In the genomic region with DNA sequence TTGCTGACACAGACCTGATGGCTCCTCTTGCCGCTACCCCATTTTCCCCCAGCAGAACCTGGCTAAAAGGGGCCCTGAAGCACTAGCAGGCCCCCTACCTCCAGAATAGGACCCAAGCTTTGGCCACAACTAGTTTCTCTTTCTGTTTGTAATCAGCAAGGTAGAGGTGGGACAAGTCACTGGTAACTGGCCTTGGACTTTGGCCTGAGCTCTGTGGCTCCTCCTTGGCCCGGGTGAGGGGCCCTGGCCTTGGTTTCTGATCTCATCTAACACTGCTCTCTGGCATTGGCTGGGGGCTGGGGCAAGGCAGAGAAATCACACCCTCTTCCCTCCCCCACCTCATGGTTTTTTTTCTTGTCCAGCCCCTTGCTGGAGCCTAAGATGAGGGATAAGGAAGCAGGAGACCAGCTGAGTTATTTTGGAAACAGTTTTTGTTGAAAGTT, we compare ENCODE assay signal across 9 cellular contexts. TPM values are rescaled to one million over a fixed set of nuclear protein-coding genes. Genes with fewer than 3 reads are reported as not detected.
DNase-seq lines count a peak whose midpoint lies in the region; FAIRE-seq and TF ChIP-seq lines count a peak whose summit lies in the region.
"Had no signal": no experiment of that assay in that cellular context is flagged by ENCODE, and none has a peak within 500 bp of the region (broad histone marks: within the 10 kb centered on the region; RNA-seq: fewer than 3 reads in every experiment).

No MANE protein-coding gene starts in this region.

- FAIRE-seq in GM12892 (lab: Jason Lieb, UNC) = peak; percentile 40

- 8 to 33% methylated on average over 2 of the region's 2 CpGs for WGBS in sigmoid colon, 2 donors

- POLR2A ChIA-PET in HEK293T (lab: Yijun Ruan, JAX) = interaction anchor here (0.9 to 5.0 kb wide), 3 partner anchors 8 to 37 kb away, joined by 3 to 40 read pairs (median 5); no protein-coding TSS in a partner anchor

- TF ChIP-seq POLR2A in GM12892 (IDR thresholded peaks at IDR 0.05; ENCODE audit: low read depth, low read length) = no peak
- no peak for TF ChIP-seq POLR2A in sigmoid colon (IDR thresholded peaks at IDR 0.05)

- DNase-seq in GM12892 (ENCODE audit: insufficient read length) (no peak), SJCRH30 (no peak), fibroblast of pulmonary artery (ENCODE audit: low read depth) (no peak), sigmoid colon (no peak), NCI-H774 (lab: John Stamatoyannopoulos, UW) (no peak), D341Med (ENCODE audit: low spot score) (no peak), HEK293T (ENCODE audit: extremely low spot score) (no peak), HCEC 1CT (no peak)

- TF ChIP-seq EP300 in sigmoid colon (IDR thresholded peaks at IDR 0.05) = no peak

- H3K36me3 ChIP-seq in SJCRH30 = peaks cover 22% of the 10 kb centered on the region
- peaks cover 7 to 26% (median 24%) of the 10 kb centered on the region in 4 donors for H3K36me3 ChIP-seq in sigmoid colon

- H3K4me1 ChIP-seq in SJCRH30 = no peaks in the 10 kb centered on the region
- peaks cover 0 to 49% (median 44%) of the 10 kb centered on the region in 4 donors for H3K4me1 ChIP-seq in sigmoid colon

- H3K27ac ChIP-seq in SJCRH30 (no peak overlapping the region), sigmoid colon (peak overlapping the region; percentile 93 to 95 (median 94))

- CTCF ChIA-PET in HEK293T (lab: Yijun Ruan, JAX) = interaction anchor here (0.6 to 4.2 kb wide), 2 partner anchors 11 to 66 kb away, joined by 4 to 20 read pairs; no protein-coding TSS in a partner anchor

- H3K4me3 ChIP-seq in SJCRH30 (0 out of 2 replicates have a peak overlapping the region, but pooled peaks have one; percentile 98), fibroblast of pulmonary artery (replicated peaks; ENCODE audit: low read depth, low read length) (peak overlapping the region; percentile 87), sigmoid colon (peak overlapping the region; percentile 73 to 97 (median 91))

- H3K9me3 ChIP-seq in SJCRH30 (replicated peaks) (0 out of 2 replicates have a peak, but pooled peaks cover 7% of the 10 kb centered on the region), sigmoid colon (peaks cover 0 to 2% (median 0%) of the 10 kb centered on the region in 4 donors)

- TF ChIP-seq CTCF in fibroblast of pulmonary artery (IDR thresholded peaks at IDR 0.05; ENCODE audit: low read length, missing control alignments) (no peak), sigmoid colon (IDR thresholded peaks at IDR 0.05) (no peak)

- H3K27me3 ChIP-seq in SJCRH30 (no peaks in the 10 kb centered on the region), sigmoid colon (no peaks in the 10 kb centered on the region)

- intact Hi-C loops in sigmoid colon (cut with DNase I) = loop anchor here (10.0 kb wide), 1 partner anchor 252 kb away; a partner anchor contains a TSS

TF ChIP-seq in HEK293T, 16 proteins besides CTCF, POLR2A, EP300 and RAD21:
- TF ChIP-seq LEF1 (IDR thresholded peaks at IDR 0.05; ENCODE audit: borderline replicate concordance) (no peak), ARNT (IDR thresholded peaks at IDR 0.05) (no peak), FOXM1 (IDR thresholded peaks at IDR 0.05; ENCODE audit: borderline replicate concordance) (no peak), HDGF (IDR thresholded peaks at IDR 0.05; ENCODE audit: borderline replicate concordance) (no peak), TARDBP (IDR thresholded peaks at IDR 0.05) (no peak), FOXK2 (IDR thresholded peaks at IDR 0.05) (no peak), ELF4 (IDR thresholded peaks at IDR 0.05) (no peak), SUZ12 (IDR thresholded peaks at IDR 0.05) (no peak), BHLHE40 (IDR thresholded peaks at IDR 0.05; ENCODE audit: borderline replicate concordance) (no peak), ZNF384 (IDR thresholded peaks at IDR 0.05) (no peak), FOXA1 (IDR thresholded peaks at IDR 0.05) (no peak), CTBP1 (IDR thresholded peaks at IDR 0.05; ENCODE audit: borderline replicate concordance) (no peak), NFRKB (IDR thresholded peaks at IDR 0.05) (no peak), L3MBTL2 (conservative IDR thresholded peaks at IDR 0.05) (no peak), SP1 (IDR thresholded peaks at IDR 0.05) (no peak)
- TF ChIP-seq, protein P1, sequence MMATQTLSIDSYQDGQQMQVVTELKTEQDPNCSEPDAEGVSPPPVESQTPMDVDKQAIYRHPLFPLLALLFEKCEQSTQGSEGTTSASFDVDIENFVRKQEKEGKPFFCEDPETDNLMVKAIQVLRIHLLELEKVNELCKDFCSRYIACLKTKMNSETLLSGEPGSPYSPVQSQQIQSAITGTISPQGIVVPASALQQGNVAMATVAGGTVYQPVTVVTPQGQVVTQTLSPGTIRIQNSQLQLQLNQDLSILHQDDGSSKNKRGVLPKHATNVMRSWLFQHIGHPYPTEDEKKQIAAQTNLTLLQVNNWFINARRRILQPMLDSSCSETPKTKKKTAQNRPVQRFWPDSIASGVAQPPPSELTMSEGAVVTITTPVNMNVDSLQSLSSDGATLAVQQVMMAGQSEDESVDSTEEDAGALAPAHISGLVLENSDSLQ (IDR thresholded peaks at IDR 0.05) = no peak
TF ChIP-seq in HEK293T: peak in this region for 0.

RNA-seq across cellular contexts. Expression of a gene that starts 2.1 kb away (rescaled TPM):
- 340 TPM for polyA plus RNA-seq in GM12892 (2012; ENCODE audit: missing spikeins)
- total RNA-seq in SJCRH30 (2014; rRNA removed; shearing (Covaris generic)) = 239 and 247 TPM in 2 replicates
- total RNA-seq in sigmoid colon = 100 to 1,000 TPM; 127 to 183 (median 159) TPM
- 100 to 1,000 TPM; 210 to 375 (median 281) TPM for polyA plus RNA-seq in sigmoid colon

RNA-seq across cellular contexts. Expression of a gene that starts 21.7 kb away (rescaled TPM):
- polyA plus RNA-seq in GM12892 (2012; ENCODE audit: missing spikeins) = 13.5 TPM
- total RNA-seq in SJCRH30 (2014; rRNA removed; shearing (Covaris generic)) = not detected in 2 replicates
- total RNA-seq in sigmoid colon = 1 to 10 TPM; 2.0 to 5.8 (median 3.5) TPM
- polyA plus RNA-seq in sigmoid colon = 1 to 10 TPM in 1 of 3 donors, under 1 TPM in 1, not detected in 1; 0.60 to 4.4 TPM
- total RNA-seq: SK-MEL-5 had no signal

RNA-seq across cellular contexts. Expression of a gene that starts 32.8 kb away (rescaled TPM):
- polyA plus RNA-seq in GM12892 (2012; ENCODE audit: missing spikeins) = 21.2 TPM
- not detected in 2 replicates for total RNA-seq in SJCRH30 (2014; rRNA removed; shearing (Covaris generic))
- total RNA-seq in sigmoid colon = not detected
- not detected for polyA plus RNA-seq in sigmoid colon
- total RNA-seq: SK-MEL-5 had no signal

RNA-seq across cellular contexts. Expression of a gene that starts 57.8 kb away (rescaled TPM):
- polyA plus RNA-seq in GM12892 (2012; ENCODE audit: missing spikeins) = 1.7 TPM
- total RNA-seq in SJCRH30 (2014; rRNA removed; shearing (Covaris generic)) = 2.6 and 2.7 TPM in 2 replicates
- total RNA-seq in sigmoid colon = 10 to 100 TPM; 23.7 to 87.2 (median 48.6) TPM
- 1 to 10 TPM in 2 of 3 donors, under 1 TPM in 1; 0.46 to 2.9 (median 1.8) TPM for polyA plus RNA-seq in sigmoid colon
